Comparison of ENCODE assay signal across 2 cellular contexts in genomic region chr10:79570624-79571023, GRCh38.
TF ChIP-seq lines count a peak whose summit lies in the region.

No MANE protein-coding gene starts in this region.

TF ChIP-seq in K562, 482 proteins besides CTCF, POLR2A, EP300 and RAD21:
- TF ChIP-seq C11orf30 (IDR thresholded peaks at IDR 0.05; ENCODE audit: low read depth) (peak; percentile 50), FOXK2 (conservative IDR thresholded peaks at IDR 0.05 in 1 of 2, IDR thresholded peaks at IDR 0.05 in 1 of 2; ENCODE audit: low read depth in 2 of 2) (peak; percentile 42 to 49; a peak in 2 of 4 replicates), ZNF766 (CRISPR knock-in tag; conservative IDR thresholded peaks at IDR 0.05) (0 out of 2 replicates have a peak, but pooled peaks have one; percentile 44)

TF ChIP-seq in HepG2, 621 proteins besides CTCF, POLR2A, EP300 and RAD21:
- peak; percentile 71; the same call in 1 of the 2 replicates for TF ChIP-seq ZNF281 (CRISPR knock-in tag; IDR thresholded peaks at IDR 0.05; ENCODE audit: borderline replicate concordance)
TF ChIP-seq in HepG2: peak in this region for 1; not testable (repeated sequence) for 620.
